Comparison of ENCODE assay signal across 32 cellular contexts in the genomic region with DNA sequence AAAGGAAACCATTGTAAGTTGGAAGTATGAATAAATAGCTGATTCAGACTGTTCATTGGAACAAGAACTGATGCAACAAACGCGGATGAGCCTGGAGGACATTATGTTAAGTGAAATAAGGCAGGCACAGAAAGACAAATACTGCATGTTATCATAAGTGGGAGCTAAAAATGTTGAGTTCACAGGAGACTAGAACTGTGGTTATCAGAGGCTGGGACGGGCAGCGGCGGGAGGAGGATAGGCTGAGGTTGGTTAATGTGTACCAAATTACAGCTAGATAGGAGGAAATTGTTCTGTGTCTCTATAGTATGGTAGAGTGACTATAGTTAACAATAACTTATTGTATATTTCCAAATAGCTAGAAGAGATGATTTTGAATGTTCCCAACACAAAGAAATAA.
"Had no signal": no experiment of that assay in that cellular context is flagged by ENCODE, and none has a peak within 500 bp of the region (broad histone marks: within the 10 kb centered on the region; RNA-seq: fewer than 3 reads in every experiment).

No MANE protein-coding gene starts in this region.

- DNase-seq: activated B cell treated with CpG ODN at 0.5 μM for 24 hours; activated CD4-positive, alpha-beta memory T cell treated with anti-CD3 and anti-CD28 coated beads for 36 hours; activated CD4-positive, alpha-beta T cell treated with anti-CD3 and anti-CD28 coated beads for 4 hours; activated CD4-positive, alpha-beta T cell treated with anti-CD3 and anti-CD28 coated beads, Interleukin-2, amount 10 ng/mL, durations not matched to agents 24 days and 14 days; activated CD4-positive, alpha-beta T cell treated with anti-CD3 and anti-CD28 coated beads, Interleukin-2, amount 50 U/mL, for 1 hour; activated CD4-positive, alpha-beta T cell treated with anti-CD3 and anti-CD28 coated beads, Interleukin-2, amount 50 U/mL, for 4 hours; activated CD4-positive, CD25-positive, alpha-beta regulatory T cell treated with anti-CD3 and anti-CD28 coated beads, Interleukin-2, amount 50 U/mL, for 72 hours; activated CD8-positive, alpha-beta memory T cell treated with anti-CD3 and anti-CD28 coated beads, Interleukin-2, amount 50 U/mL, for 4 hours; activated CD8-positive, alpha-beta T cell treated with anti-CD3 and anti-CD28 coated beads for 36 hours; activated effector memory CD4-positive, alpha-beta T cell treated with anti-CD3 and anti-CD28 coated beads, Interleukin-2, amount 50 U/mL, for 16 hours; activated gamma-delta T cell treated with Interleukin-2 at 50 U/mL for 16 hours; activated naive CD4-positive, alpha-beta T cell; activated naive CD4-positive, alpha-beta T cell treated with anti-CD3 and anti-CD28 coated beads for 36 hours; activated naive CD4-positive, alpha-beta T cell treated with anti-CD3 and anti-CD28 coated beads, Interleukin-2, amount 50 U/mL, for 16 hours; activated naive CD8-positive, alpha-beta T cell treated with anti-CD3 and anti-CD28 coated beads for 36 hours; activated T-cell treated with anti-CD3 and anti-CD28 coated beads for 4 hours; activated T-cell treated with anti-CD3 and anti-CD28 coated beads, Interleukin-2, amount 50 U/mL, for 1 hour; activated T-cell treated with anti-CD3 and anti-CD28 coated beads, Interleukin-2, amount 50 U/mL, for 4 hours; activated T-cell treated with anti-CD3 and anti-CD28 coated beads, Interleukin-2, amount 50 U/mL, for 72 hours; adrenal gland; amniotic stem cell; aorta; body of pancreas; brain microvascular endothelial cell; central memory CD4-positive, alpha-beta T cell; T-helper 1 cell; T-helper 2 cell; T-helper 9 cell had no signal

- H3K9me3 ChIP-seq: adrenal gland, body of pancreas, breast epithelium had no signal

- H3K36me3 ChIP-seq: adrenal gland, breast epithelium had no signal

- H3K27me3 ChIP-seq: adrenal gland, body of pancreas, brain microvascular endothelial cell, breast epithelium had no signal

- H3K27ac ChIP-seq: adrenal gland, body of pancreas, brain microvascular endothelial cell, breast epithelium, VCaP had no signal

- ATAC-seq: activated CD8-positive, alpha-beta T cell treated with anti-CD3 and anti-CD28 coated beads for 36 hours; activated naive CD4-positive, alpha-beta T cell treated with anti-CD3 and anti-CD28 coated beads, Interleukin-2, amount 50 U/mL, for 72 hours; activated T-cell treated with anti-CD3 and anti-CD28 coated beads, Interleukin-2, amount 50 U/mL, for 4 hours; activated T-cell treated with anti-CD3 and anti-CD28 coated beads, Interleukin-2, amount 50 U/mL, for 72 hours; activated T-helper 17 cell treated with anti-CD3 and anti-CD28 coated beads, Interleukin-2, amount 50 U/mL, for 72 hours; body of pancreas had no signal

- H3K4me3 ChIP-seq: adrenal gland, body of pancreas, breast epithelium had no signal

- H3K4me1 ChIP-seq: adrenal gland, body of pancreas, breast epithelium had no signal
